In genomic region chr2:49687873-49688272, GRCh38 we compare ENCODE assay signal across 10 cellular contexts.
DNase-seq lines count a peak whose midpoint lies in the region; ATAC-seq and TF ChIP-seq lines count a peak whose summit lies in the region.
"Had no signal": no experiment of that assay in that cellular context is flagged by ENCODE, and none has a peak within 500 bp of the region (broad histone marks: within the 10 kb centered on the region; RNA-seq: fewer than 3 reads in every experiment).

No MANE protein-coding gene starts in this region.

- no peaks in the 10 kb centered on the region for H3K36me3 Mint-ChIP-seq in activated T-helper 17 cell treated with anti-CD3 and anti-CD28 coated beads, Interleukin-2, amount 50 U/mL, for 72 hours (ENCODE audit: low read depth)
- H3K36me3 Mint-ChIP-seq: CD4-positive, CD25-positive, alpha-beta regulatory T cell had no signal

- no peaks in the 10 kb centered on the region for H3K27me3 Mint-ChIP-seq in activated T-helper 17 cell treated with anti-CD3 and anti-CD28 coated beads, Interleukin-2, amount 50 U/mL, for 72 hours
- H3K27me3 Mint-ChIP-seq: CD4-positive, CD25-positive, alpha-beta regulatory T cell had no signal

- peak; percentile 34 for TF ChIP-seq CTCF in choroid plexus epithelial cell (conservative IDR thresholded peaks at IDR 0.05; ENCODE audit: low read depth, low read length)

- no peaks in the 10 kb centered on the region for H3K4me1 Mint-ChIP-seq in activated T-helper 17 cell treated with anti-CD3 and anti-CD28 coated beads, Interleukin-2, amount 50 U/mL, for 72 hours
- H3K4me1 Mint-ChIP-seq: CD4-positive, CD25-positive, alpha-beta regulatory T cell had no signal

- peaks cover 6% of the 10 kb centered on the region for H3K9me3 Mint-ChIP-seq in activated T-helper 17 cell treated with anti-CD3 and anti-CD28 coated beads, Interleukin-2, amount 50 U/mL, for 72 hours

- no peak for ATAC-seq in activated T-helper 17 cell treated with anti-CD3 and anti-CD28 coated beads, Interleukin-2, amount 50 U/mL, for 72 hours (replicated peaks)
- no peak for ATAC-seq in left lobe of liver
- ATAC-seq: esophagus mucosa had no signal

- H3K4me3 Mint-ChIP-seq in activated T-helper 17 cell treated with anti-CD3 and anti-CD28 coated beads, Interleukin-2, amount 50 U/mL, for 72 hours, result no peak overlapping the region
- H3K4me3 Mint-ChIP-seq: CD4-positive, CD25-positive, alpha-beta regulatory T cell had no signal

- H3K4me3 ChIP-seq in choroid plexus epithelial cell (ENCODE audit: low read depth, low read length), result no peak overlapping the region

- DNase-seq in NOMO-1 treated with DMSO at 0.1 percent for 48 hours (lab: John Stamatoyannopoulos, UW; ENCODE audit: unreplicated experiment) (peak; percentile 1), NOMO-1 treated with dmso at 0.1 percent for 144 hours (lab: John Stamatoyannopoulos, UW; ENCODE audit: unreplicated experiment) (no peak), NCI-H2171 (lab: John Stamatoyannopoulos, UW) (peak; percentile 41), choroid plexus epithelial cell (ENCODE audit: low read depth) (peak; percentile 2), putamen (ENCODE audit: low spot score) (peak; percentile 1), left lobe of liver (ENCODE audit: low spot score) (no peak)
- DNase-seq in activated CD8-positive, alpha-beta memory T cell treated with anti-CD3 and anti-CD28 coated beads, Interleukin-2, amount 50 U/mL, for 4 hours, result no peak
- DNase-seq: CD4-positive, CD25-positive, alpha-beta regulatory T cell had no signal

- H3K27ac Mint-ChIP-seq in activated T-helper 17 cell treated with anti-CD3 and anti-CD28 coated beads, Interleukin-2, amount 50 U/mL, for 72 hours, result no peak overlapping the region
- H3K27ac Mint-ChIP-seq: CD4-positive, CD25-positive, alpha-beta regulatory T cell had no signal

Comparison
In these comparisons a context has a peak if more than half of its experiments do, and no peak if none do; other contexts are left out.
1. DNase-seq: peak in NOMO-1 treated with DMSO at 0.1 percent for 48 hours (single experiment), NCI-H2171 (single experiment), choroid plexus epithelial cell (single experiment) and putamen (single experiment); none in NOMO-1 treated with dmso at 0.1 percent for 144 hours (single experiment), activated CD8-positive, alpha-beta memory T cell treated with anti-CD3 and anti-CD28 coated beads, Interleukin-2, amount 50 U/mL, for 4 hours (single experiment) and left lobe of liver (single experiment).